9 cellular contexts compared by ENCODE assay signal in genomic region chr9:70409800-70410199, GRCh38. TPM values are rescaled to one million over a fixed set of nuclear protein-coding genes. Genes with fewer than 3 reads are reported as not detected.
A peak's percentile ranks its signal among the peaks of the same experiment; 100 is the strongest.
DNase-seq lines count a peak whose midpoint lies in the region; ATAC-seq and TF ChIP-seq lines count a peak whose summit lies in the region.
"Had no signal": no experiment of that assay in that cellular context is flagged by ENCODE, and none has a peak within 500 bp of the region (broad histone marks: within the 10 kb centered on the region; RNA-seq: fewer than 3 reads in every experiment).

No MANE protein-coding gene starts in this region.

- H4K20me1 ChIP-seq in SK-N-SH (ENCODE audit: insufficient read depth): peaks cover 33% of the 10 kb centered on the region; the same call in 1 of the 2 replicates

- WGBS in SK-N-SH (ENCODE audit: low lambda C conversion rate): 70% methylated on average over 2 of the region's 2 CpGs

- TF ChIP-seq CTCF in SK-N-SH (IDR thresholded peaks at IDR 0.05) (no peak), BE2C (IDR thresholded peaks at IDR 0.05; ENCODE audit: low read depth, low read length) (no peak)

- H3K4me1 ChIP-seq in SK-N-SH (ENCODE audit: control insufficient read depth in 1 of 2, insufficient read depth in 2 of 2, low read depth in 1 of 2, low read length in 1 of 2) (peaks cover 18 to 32% of the 10 kb centered on the region in 2 experiments; a peak in 3 of 4 replicates), stomach smooth muscle (ENCODE audit: control insufficient read depth, insufficient read depth, low read length) (peaks cover 48% of the 10 kb centered on the region), BE2C (no peaks in the 10 kb centered on the region; the same call in none of the 2 replicates)

- H3K27ac ChIP-seq in SK-N-SH (ENCODE audit: low read depth in 2 of 2, low read length in 1 of 2) (peak overlapping the region in 1 of 2 experiments; percentile 97; a peak in 2 of 4 replicates), angular gyrus (ENCODE audit: low read depth, low read length) (peak overlapping the region; percentile 99), layer of hippocampus (ENCODE audit: low read depth, low read length) (peak overlapping the region; percentile 9), stomach smooth muscle (ENCODE audit: low read length) (peak overlapping the region; percentile 100)

- POLR2A ChIA-PET in SK-N-SH (lab: Yijun Ruan, JAX): interaction anchor here (1.4 kb wide), 1 partner anchor 8 kb away, joined by 4 read pairs; no protein-coding TSS in a partner anchor

- H3K9me3 ChIP-seq in SK-N-SH: no peaks in the 10 kb centered on the region
- H3K9me3 ChIP-seq in stomach smooth muscle (ENCODE audit: control insufficient read depth in 2 of 2, low read length in 2 of 2): no peaks in the 10 kb centered on the region
- H3K9me3 ChIP-seq in BE2C: no peaks in the 10 kb centered on the region

- DNase-seq in SK-N-SH (no peak), cortex of kidney (lab: John Stamatoyannopoulos, UW) (no peak), NCI-H2196 treated with DMSO at 0.1 percent for 48 hours (lab: John Stamatoyannopoulos, UW; ENCODE audit: unreplicated experiment) (no peak), BE2C (no peak)
- DNase-seq: 8988T had no signal

- no peak for ATAC-seq in SK-N-SH treated with all-trans-retinoic acid at 6 μM for 48 hours

- H3K4me2 ChIP-seq in SK-N-SH: peak overlapping the region; percentile 86

- no peak for TF ChIP-seq EP300 in SK-N-SH (IDR thresholded peaks at IDR 0.05; ENCODE audit: borderline replicate concordance in 1 of 2, low read depth in 1 of 2, low read length in 1 of 2)

- H3K4me3 ChIP-seq in SK-N-SH (ENCODE audit: low read depth in 2 of 2, low read length in 1 of 2) (no peak overlapping the region), stomach smooth muscle (ENCODE audit: low read length in 2 of 2) (peak overlapping the region; percentile 97 to 100), BE2C (ENCODE audit: low read depth, low read length) (no peak overlapping the region)

- H3F3A ChIP-seq in SK-N-SH (replicated peaks; ENCODE audit: insufficient read depth): peaks cover 11% of the 10 kb centered on the region

- CTCF ChIA-PET in SK-N-SH (lab: Yijun Ruan, JAX): no interaction called here

- H3K36me3 ChIP-seq in SK-N-SH (replicated peaks in 1 of 2; ENCODE audit: control insufficient read depth in 1 of 2, insufficient read depth in 2 of 2, low read length in 1 of 2) (peaks cover 0 to 3% of the 10 kb centered on the region in 2 experiments), stomach smooth muscle (ENCODE audit: control insufficient read depth in 2 of 2, insufficient read depth in 2 of 2, low read length in 2 of 2) (no peaks in the 10 kb centered on the region), BE2C (no peaks in the 10 kb centered on the region; the same call in 1 of the 2 replicates)

- no peak overlapping the region for H3K9ac ChIP-seq in SK-N-SH
- H3K9ac ChIP-seq in stomach smooth muscle (ENCODE audit: low read length in 2 of 2): peak overlapping the region; percentile 100

- H3K27me3 ChIP-seq in SK-N-SH (ENCODE audit: insufficient read depth): no peaks in the 10 kb centered on the region
- no peaks in the 10 kb centered on the region for H3K27me3 ChIP-seq in layer of hippocampus (ENCODE audit: control insufficient read depth, insufficient read depth, low read length)
- no peaks in the 10 kb centered on the region for H3K27me3 ChIP-seq in stomach smooth muscle (ENCODE audit: control insufficient read depth in 1 of 2, insufficient read depth in 2 of 2, low read length in 2 of 2)
- H3K27me3 ChIP-seq in BE2C: peaks cover 7% of the 10 kb centered on the region

- no peak for TF ChIP-seq RAD21 in SK-N-SH (IDR thresholded peaks at IDR 0.05; ENCODE audit: low read length)

- no peak overlapping the region for H2AFZ ChIP-seq in SK-N-SH (ENCODE audit: low read depth)

- H3K9me2 ChIP-seq in SK-N-SH: no peaks in the 10 kb centered on the region

- peaks cover 72% of the 10 kb centered on the region for H3K79me2 ChIP-seq in SK-N-SH (ENCODE audit: insufficient read depth)

TF ChIP-seq in SK-N-SH, 30 proteins besides CTCF, POLR2A, EP300 and RAD21 (continues in another document):
- TF ChIP-seq RCOR1 (IDR thresholded peaks at IDR 0.05; ENCODE audit: low read length) (no peak), RFX5 (IDR thresholded peaks at IDR 0.05; ENCODE audit: low read length) (no peak), TAF1 (IDR thresholded peaks at IDR 0.05; ENCODE audit: borderline replicate concordance, low read depth, low read length) (no peak), FOSL2 (IDR thresholded peaks at IDR 0.05; ENCODE audit: borderline replicate concordance, low read depth) (no peak), MEF2A (IDR thresholded peaks at IDR 0.05; ENCODE audit: borderline replicate concordance, low read depth) (no peak), GATA2 (CRISPR knock-in tag; IDR thresholded peaks at IDR 0.05) (no peak), NFIC (IDR thresholded peaks at IDR 0.05; ENCODE audit: borderline replicate concordance) (no peak), FOXM1 (IDR thresholded peaks at IDR 0.05; ENCODE audit: low read depth) (no peak), MAX (IDR thresholded peaks at IDR 0.05; ENCODE audit: low read depth) (no peak), SMC3 (IDR thresholded peaks at IDR 0.05; ENCODE audit: low read depth, low read length) (no peak), ELF1 (IDR thresholded peaks at IDR 0.05) (no peak), RXRA (IDR thresholded peaks at IDR 0.05; ENCODE audit: borderline replicate concordance, low read depth) (no peak), USF2 (IDR thresholded peaks at IDR 0.05; ENCODE audit: borderline replicate concordance, low read depth, low read length) (no peak)
- TF ChIP-seq, protein P1, sequence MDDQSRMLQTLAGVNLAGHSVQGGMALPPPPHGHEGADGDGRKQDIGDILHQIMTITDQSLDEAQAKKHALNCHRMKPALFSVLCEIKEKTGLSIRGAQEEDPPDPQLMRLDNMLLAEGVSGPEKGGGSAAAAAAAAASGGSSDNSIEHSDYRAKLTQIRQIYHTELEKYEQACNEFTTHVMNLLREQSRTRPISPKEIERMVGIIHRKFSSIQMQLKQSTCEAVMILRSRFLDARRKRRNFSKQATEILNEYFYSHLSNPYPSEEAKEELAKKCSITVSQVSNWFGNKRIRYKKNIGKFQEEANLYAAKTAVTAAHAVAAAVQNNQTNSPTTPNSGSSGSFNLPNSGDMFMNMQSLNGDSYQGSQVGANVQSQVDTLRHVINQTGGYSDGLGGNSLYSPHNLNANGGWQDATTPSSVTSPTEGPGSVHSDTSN (IDR thresholded peaks at IDR 0.05): no peak

TF ChIP-seq in SK-N-SH treated with all-trans-retinoic acid at 6 μM for 48 hours, 23 proteins besides CTCF, POLR2A, EP300 and RAD21:
- TF ChIP-seq CSDC2 (CRISPR knock-in tag; IDR thresholded peaks at IDR 0.05): no peak
- no peak for TF ChIP-seq BACH2 (CRISPR knock-in tag; IDR thresholded peaks at IDR 0.05; ENCODE audit: borderline replicate concordance)
- TF ChIP-seq GLIS3 (CRISPR knock-in tag; IDR thresholded peaks at IDR 0.05): no peak
- no peak for TF ChIP-seq CREB5 (CRISPR knock-in tag; IDR thresholded peaks at IDR 0.05; ENCODE audit: low read depth)
- TF ChIP-seq TCF4 (CRISPR knock-in tag; IDR thresholded peaks at IDR 0.05; ENCODE audit: borderline replicate concordance): no peak
- no peak for TF ChIP-seq ZNF8 (CRISPR knock-in tag; IDR thresholded peaks at IDR 0.05)
- no peak for TF ChIP-seq ZNF70 (CRISPR knock-in tag; IDR thresholded peaks at IDR 0.05)

RNA-seq across cellular contexts. Expression of gene KLF9, which starts 4.7 kb away (rescaled TPM):
- polyA plus RNA-seq in SK-N-SH (2012; rRNA removed): 5.8 and 6.9 TPM in 2 replicates
- polyA plus RNA-seq in SK-N-SH (2012; cell fraction: cytosol; rRNA removed): 5.9 and 7.6 TPM in 2 replicates
- 5.0 and 8.3 TPM in 2 replicates for polyA plus RNA-seq in SK-N-SH (2012; cell fraction: nucleus; rRNA removed)
- polyA plus RNA-seq in BE2C (2012; ENCODE audit: insufficient read depth, insufficient read length, low read depth): 5.1 TPM

Comparison
In these comparisons a context has a peak if more than half of its experiments do, and no peak if none do; other contexts are left out.
1. H3K4me3 ChIP-seq: peak in stomach smooth muscle (2 of 2); none in SK-N-SH (0 of 2) and BE2C (single experiment).